Comparison of ENCODE assay signal across 2 cellular contexts in the genomic region with DNA sequence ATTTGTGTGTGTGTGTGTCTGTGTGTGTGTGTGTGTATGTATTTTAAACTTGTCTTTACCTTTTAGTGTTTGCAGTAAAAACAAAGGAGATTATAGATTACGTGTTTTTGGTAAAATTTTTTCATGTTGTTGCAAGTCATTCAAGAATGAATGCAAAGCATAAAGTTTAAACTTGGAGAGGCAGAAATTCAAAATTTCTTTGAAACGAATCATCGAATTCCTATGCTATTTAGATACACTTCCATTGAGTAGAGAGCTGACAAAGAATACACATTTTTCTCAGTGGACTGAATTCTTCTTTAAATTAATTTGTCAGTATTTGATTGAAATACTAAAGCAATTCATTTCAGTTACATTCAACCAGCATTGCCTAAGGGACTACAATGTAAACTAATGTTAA.
TF ChIP-seq lines count a peak whose summit lies in the region.

No MANE protein-coding gene starts in this region.

TF ChIP-seq in HCT116, 20 proteins besides CTCF, POLR2A, EP300 and RAD21 (continued from another document):
- TF ChIP-seq MAX (IDR thresholded peaks at IDR 0.05) (no peak), EGR1 (IDR thresholded peaks at IDR 0.05; ENCODE audit: low read depth) (no peak), FOSL1 (IDR thresholded peaks at IDR 0.05; ENCODE audit: low read depth) (no peak), SP1 (IDR thresholded peaks at IDR 0.05; ENCODE audit: low read depth) (no peak), ZBTB33 (IDR thresholded peaks at IDR 0.05; ENCODE audit: extremely low read depth, insufficient replicate concordance, low read length) (no peak), REST (IDR thresholded peaks at IDR 0.05; ENCODE audit: low read depth) (no peak), SIN3A (IDR thresholded peaks at IDR 0.05; ENCODE audit: low read depth) (no peak)

TF ChIP-seq in SK-N-SH treated with all-trans-retinoic acid at 6 μM for 48 hours, 23 proteins besides CTCF, POLR2A, EP300 and RAD21 (continued from another document):
- TF ChIP-seq, protein P1, sequence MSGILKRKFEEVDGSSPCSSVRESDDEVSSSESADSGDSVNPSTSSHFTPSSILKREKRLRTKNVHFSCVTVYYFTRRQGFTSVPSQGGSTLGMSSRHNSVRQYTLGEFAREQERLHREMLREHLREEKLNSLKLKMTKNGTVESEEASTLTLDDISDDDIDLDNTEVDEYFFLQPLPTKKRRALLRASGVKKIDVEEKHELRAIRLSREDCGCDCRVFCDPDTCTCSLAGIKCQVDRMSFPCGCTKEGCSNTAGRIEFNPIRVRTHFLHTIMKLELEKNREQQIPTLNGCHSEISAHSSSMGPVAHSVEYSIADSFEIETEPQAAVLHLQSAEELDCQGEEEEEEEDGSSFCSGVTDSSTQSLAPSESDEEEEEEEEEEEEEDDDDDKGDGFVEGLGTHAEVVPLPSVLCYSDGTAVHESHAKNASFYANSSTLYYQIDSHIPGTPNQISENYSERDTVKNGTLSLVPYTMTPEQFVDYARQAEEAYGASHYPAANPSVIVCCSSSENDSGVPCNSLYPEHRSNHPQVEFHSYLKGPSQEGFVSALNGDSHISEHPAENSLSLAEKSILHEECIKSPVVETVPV (CRISPR knock-in tag; IDR thresholded peaks at IDR 0.05), result no peak
- TF ChIP-seq BACH2 (CRISPR knock-in tag; IDR thresholded peaks at IDR 0.05; ENCODE audit: borderline replicate concordance) (no peak), ISL1 (CRISPR knock-in tag; IDR thresholded peaks at IDR 0.05) (peak; percentile 92), SNAI2 (CRISPR knock-in tag; IDR thresholded peaks at IDR 0.05) (no peak), CSDC2 (CRISPR knock-in tag; IDR thresholded peaks at IDR 0.05) (no peak)
- TF ChIP-seq, protein P2, sequence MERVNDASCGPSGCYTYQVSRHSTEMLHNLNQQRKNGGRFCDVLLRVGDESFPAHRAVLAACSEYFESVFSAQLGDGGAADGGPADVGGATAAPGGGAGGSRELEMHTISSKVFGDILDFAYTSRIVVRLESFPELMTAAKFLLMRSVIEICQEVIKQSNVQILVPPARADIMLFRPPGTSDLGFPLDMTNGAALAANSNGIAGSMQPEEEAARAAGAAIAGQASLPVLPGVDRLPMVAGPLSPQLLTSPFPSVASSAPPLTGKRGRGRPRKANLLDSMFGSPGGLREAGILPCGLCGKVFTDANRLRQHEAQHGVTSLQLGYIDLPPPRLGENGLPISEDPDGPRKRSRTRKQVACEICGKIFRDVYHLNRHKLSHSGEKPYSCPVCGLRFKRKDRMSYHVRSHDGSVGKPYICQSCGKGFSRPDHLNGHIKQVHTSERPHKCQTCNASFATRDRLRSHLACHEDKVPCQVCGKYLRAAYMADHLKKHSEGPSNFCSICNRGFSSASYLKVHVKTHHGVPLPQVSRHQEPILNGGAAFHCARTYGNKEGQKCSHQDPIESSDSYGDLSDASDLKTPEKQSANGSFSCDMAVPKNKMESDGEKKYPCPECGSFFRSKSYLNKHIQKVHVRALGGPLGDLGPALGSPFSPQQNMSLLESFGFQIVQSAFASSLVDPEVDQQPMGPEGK (CRISPR knock-in tag; IDR thresholded peaks at IDR 0.05; ENCODE audit: borderline replicate concordance), result no peak
